In genomic region chr3:138569090-138569489, GRCh38 we compare ENCODE assay signal across 23 cellular contexts.
"Had no signal": no experiment of that assay in that cellular context is flagged by ENCODE, and none has a peak within 500 bp of the region (broad histone marks: within the 10 kb centered on the region; RNA-seq: fewer than 3 reads in every experiment).

No MANE protein-coding gene starts in this region.

- H2AFZ ChIP-seq: neural progenitor cell had no signal

- H3K4me2 ChIP-seq: neural progenitor cell had no signal

- FAIRE-seq: endometrium, frontal cortex had no signal

- H3K27me3 Mint-ChIP-seq: activated B cell treated with CpG ODN at 0.5 μM for 24 hours; activated naive CD8-positive, alpha-beta T cell; brain; central memory CD8-positive, alpha-beta T cell; naive thymus-derived CD4-positive, alpha-beta T cell had no signal

- H3K4me1 ChIP-seq: neural progenitor cell, prostate gland, right atrium auricular region, stomach, vagina had no signal

- H3K4me3 Mint-ChIP-seq: activated B cell treated with CpG ODN at 0.5 μM for 24 hours; activated CD4-positive, alpha-beta memory T cell treated with anti-CD3 and anti-CD28 coated beads, Interleukin-2, amount 10 ng/mL, durations not matched to agents 7 days and 5 days; activated CD8-positive, alpha-beta memory T cell treated with anti-CD3 and anti-CD28 coated beads, Interleukin-2, amount 10 ng/mL, durations not matched to agents 7 days and 5 days; activated naive CD8-positive, alpha-beta T cell; brain; central memory CD8-positive, alpha-beta T cell; naive thymus-derived CD4-positive, alpha-beta T cell; neural progenitor cell had no signal

- H3K27me3 ChIP-seq: neural progenitor cell, right atrium auricular region, stomach, vagina had no signal

- H3K9ac ChIP-seq: neural progenitor cell had no signal

- H3K36me3 ChIP-seq: prostate gland had no signal

- H3K27ac ChIP-seq: neural progenitor cell, prostate gland, right atrium auricular region, skin epidermis, stomach, vagina had no signal

- H3K9me3 ChIP-seq: prostate gland, vagina had no signal

- ATAC-seq: activated CD8-positive, alpha-beta memory T cell treated with anti-CD3 and anti-CD28 coated beads, Interleukin-2, amount 10 ng/mL, durations not matched to agents 7 days and 5 days; mucosa of descending colon; naive thymus-derived CD4-positive, alpha-beta T cell had no signal

- DNase-seq: activated B cell treated with CpG ODN at 0.5 μM for 24 hours; activated CD4-positive, alpha-beta memory T cell treated with anti-CD3 and anti-CD28 coated beads, Interleukin-2, amount 10 ng/mL, durations not matched to agents 7 days and 5 days; activated CD4-positive, alpha-beta T cell treated with anti-CD3 and anti-CD28 coated beads for 48 hours; activated CD8-positive, alpha-beta memory T cell treated with anti-CD3 and anti-CD28 coated beads, Interleukin-2, amount 10 ng/mL, durations not matched to agents 7 days and 5 days; amniotic stem cell; cortex of kidney; erythroblast; hypothalamus; mesenchymal stem cell; mucosa of descending colon; naive thymus-derived CD4-positive, alpha-beta T cell; stomach; trophoblast cell had no signal

- H3K4me1 Mint-ChIP-seq: activated B cell treated with CpG ODN at 0.5 μM for 24 hours, brain, neural progenitor cell had no signal

- H3K4me3 ChIP-seq: mucosa of descending colon, neural progenitor cell, prostate gland, right atrium auricular region, skin epidermis, stomach, vagina had no signal

- H3K27ac Mint-ChIP-seq: activated B cell treated with CpG ODN at 0.5 μM for 24 hours; activated CD4-positive, alpha-beta memory T cell treated with anti-CD3 and anti-CD28 coated beads, Interleukin-2, amount 10 ng/mL, durations not matched to agents 7 days and 5 days; activated CD8-positive, alpha-beta memory T cell treated with anti-CD3 and anti-CD28 coated beads, Interleukin-2, amount 10 ng/mL, durations not matched to agents 7 days and 5 days; activated naive CD8-positive, alpha-beta T cell; brain; naive thymus-derived CD4-positive, alpha-beta T cell; neural progenitor cell had no signal
